In genomic region chr7:150951181-150951520, GRCh38 we compare ENCODE assay signal across 1 cellular context.
TF ChIP-seq lines count a peak whose summit lies in the region.

No MANE protein-coding gene starts in this region.

TF ChIP-seq in H1, 55 proteins besides CTCF, POLR2A, EP300 and RAD21:
- TF ChIP-seq MAX (IDR thresholded peaks at IDR 0.05): no peak
- no peak for TF ChIP-seq SIRT6 (IDR thresholded peaks at IDR 0.05; ENCODE audit: low read length)
